ENCODE assay signal across 19 cellular contexts in genomic region chr11:86487670-86488069, GRCh38.
"Had no signal": no experiment of that assay in that cellular context is flagged by ENCODE, and none has a peak within 500 bp of the region (broad histone marks: within the 10 kb centered on the region; RNA-seq: fewer than 3 reads in every experiment).

No MANE protein-coding gene starts in this region.

- H3K27ac Mint-ChIP-seq: dendritic cell treated with granulocyte-macrophage colony-stimulating factor and Interleukin-4, amounts not matched to agents 40 ng/mL and 50 ng/mL, for 4 days; stimulated activated naive B cell treated with anti-CD40 and anti-IgM and Interleukin-4, amounts not matched to agents 10 μg/mL and 1 μg/mL and 100 μg/mL, for 72 hours; stimulated activated naive CD8-positive, alpha-beta T cell treated with anti-CD3 and anti-CD28 coated beads, Interleukin-15, amount 100 ng/mL, for 72 hours had no signal

- H3K4me2 ChIP-seq: hepatocyte had no signal

- ATAC-seq: left colon; left ventricle myocardium superior; naive thymus-derived CD8-positive, alpha-beta T cell; stimulated activated naive B cell treated with anti-CD40 and anti-IgM and Interleukin-4, amounts not matched to agents 10 μg/mL and 1 μg/mL and 100 μg/mL, for 72 hours; stimulated activated naive CD8-positive, alpha-beta T cell treated with anti-CD3 and anti-CD28 coated beads, Interleukin-15, amount 100 ng/mL, for 72 hours had no signal

- H3K79me2 ChIP-seq: hepatocyte had no signal

- H3K36me3 ChIP-seq: thoracic aorta, transverse colon had no signal

- H3K27me3 ChIP-seq: hepatocyte, sigmoid colon, transverse colon had no signal

- H3K27ac ChIP-seq: hepatocyte, sigmoid colon, thoracic aorta, transverse colon had no signal

- H3K4me1 ChIP-seq: transverse colon had no signal

- H3K4me3 ChIP-seq: hepatocyte, lung, sigmoid colon, skin epidermis, thoracic aorta, transverse colon had no signal

- H2AFZ ChIP-seq: hepatocyte had no signal

- H3K36me3 Mint-ChIP-seq: naive thymus-derived CD8-positive, alpha-beta T cell had no signal

- H3K4me3 Mint-ChIP-seq: dendritic cell treated with granulocyte-macrophage colony-stimulating factor and Interleukin-4, amounts not matched to agents 40 ng/mL and 50 ng/mL, for 4 days; neural crest cell; stimulated activated naive B cell treated with anti-CD40 and anti-IgM and Interleukin-4, amounts not matched to agents 10 μg/mL and 1 μg/mL and 100 μg/mL, for 72 hours; stimulated activated naive CD8-positive, alpha-beta T cell treated with anti-CD3 and anti-CD28 coated beads, Interleukin-15, amount 100 ng/mL, for 72 hours had no signal

- DNase-seq: foreskin melanocyte; head of caudate nucleus; left colon; left ventricle myocardium superior; mesendoderm; naive thymus-derived CD8-positive, alpha-beta T cell; posterior cingulate gyrus; sigmoid colon; stimulated activated CD4-positive, alpha-beta T cell treated with anti-CD3 and anti-CD28 coated beads, Interleukin-2, amount 100 ng/mL, for 24 hours; stimulated activated CD4-positive, alpha-beta T cell treated with anti-CD3 and anti-CD28 coated beads, Interleukin-4, amount 100 ng/mL, for 4 hours; stimulated activated naive B cell treated with anti-CD40 and anti-IgM and Interleukin-4, amounts not matched to agents 10 μg/mL and 1 μg/mL and 100 μg/mL, for 72 hours; stimulated activated naive CD8-positive, alpha-beta T cell treated with anti-CD3 and anti-CD28 coated beads, Interleukin-15, amount 100 ng/mL, for 72 hours; transverse colon had no signal

- H3K9me3 ChIP-seq: sigmoid colon, thoracic aorta, transverse colon had no signal

- H3K9me3 Mint-ChIP-seq: dendritic cell treated with granulocyte-macrophage colony-stimulating factor and Interleukin-4, amounts not matched to agents 40 ng/mL and 50 ng/mL, for 4 days; naive thymus-derived CD8-positive, alpha-beta T cell; neural crest cell; stimulated activated naive B cell treated with anti-CD40 and anti-IgM and Interleukin-4, amounts not matched to agents 10 μg/mL and 1 μg/mL and 100 μg/mL, for 72 hours; stimulated activated naive CD8-positive, alpha-beta T cell treated with anti-CD3 and anti-CD28 coated beads, Interleukin-15, amount 100 ng/mL, for 72 hours had no signal

- H3K27me3 Mint-ChIP-seq: dendritic cell treated with granulocyte-macrophage colony-stimulating factor and Interleukin-4, amounts not matched to agents 40 ng/mL and 50 ng/mL, for 4 days; naive thymus-derived CD8-positive, alpha-beta T cell; stimulated activated naive B cell treated with anti-CD40 and anti-IgM and Interleukin-4, amounts not matched to agents 10 μg/mL and 1 μg/mL and 100 μg/mL, for 72 hours; stimulated activated naive CD8-positive, alpha-beta T cell treated with anti-CD3 and anti-CD28 coated beads, Interleukin-15, amount 100 ng/mL, for 72 hours had no signal
